ENCODE assay signal across 29 cellular contexts in the genomic region with DNA sequence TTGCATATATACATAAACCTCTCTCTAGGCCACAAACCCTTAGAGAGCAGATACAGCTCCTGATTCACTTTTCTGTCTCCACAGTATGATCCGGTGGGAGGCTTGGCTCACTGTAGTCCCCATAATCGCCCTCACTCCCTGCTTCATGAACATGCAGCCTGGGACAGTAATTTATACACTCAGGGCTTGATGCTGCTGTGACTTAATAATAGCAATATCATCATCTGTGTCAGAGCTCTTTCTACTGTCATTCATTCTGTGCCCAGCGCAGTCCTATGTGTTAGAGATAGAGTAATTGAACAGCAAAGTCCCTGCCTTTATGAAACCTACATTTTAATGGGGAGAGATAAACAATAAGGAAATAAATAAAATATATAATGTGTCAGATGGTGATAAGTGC. TPM values are rescaled to one million over a fixed set of nuclear protein-coding genes. Genes with fewer than 3 reads are reported as not detected.
"Had no signal": no experiment of that assay in that cellular context is flagged by ENCODE, and none has a peak within 500 bp of the region (broad histone marks: within the 10 kb centered on the region; RNA-seq: fewer than 3 reads in every experiment).

No MANE protein-coding gene starts in this region.

- H3K79me2 ChIP-seq: parathyroid adenoma had no signal

- H3K9me3 ChIP-seq: left lung, lower lobe of right lung, neutrophil, right atrium auricular region, right lobe of liver, stomach, testis, thyroid gland, transverse colon, upper lobe of left lung, vagina had no signal

- H3K4me2 ChIP-seq: neural progenitor cell, smooth muscle cell had no signal

- H3K27me3 ChIP-seq: right atrium auricular region, right lobe of liver, testis, thyroid gland, upper lobe of left lung, vagina had no signal

- H2AFZ ChIP-seq: neural progenitor cell, parathyroid adenoma had no signal

- DNase-seq: hypothalamus; immature natural killer cell; kidney; left colon; left lung; lower lobe of right lung; mammary epithelial cell; mesenchymal stem cell; naive thymus-derived CD8-positive, alpha-beta T cell; occipital lobe; right lobe of liver; stimulated activated CD4-positive, alpha-beta T cell treated with anti-CD3 and anti-CD28 coated beads, Interleukin-1b, Interleukin-23, amount 100 ng/mL, for 48 hours; stimulated activated CD4-positive, alpha-beta T cell treated with anti-CD3 and anti-CD28 coated beads, Interleukin-4, amount 100 ng/mL, for 1 hour; stimulated activated naive B cell treated with anti-CD40 and anti-IgM and Interleukin-4, amounts not matched to agents 10 μg/mL and 1 μg/mL and 100 μg/mL, for 72 hours; stimulated activated naive CD8-positive, alpha-beta T cell treated with anti-CD3 and anti-CD28 coated beads, Interleukin-15, Interleukin-2, amounts not matched to agents 100 U/mL and 50 U/mL, for 24 hours; stomach; testis; thyroid gland; transverse colon; upper lobe of left lung had no signal

- H3K4me3 ChIP-seq: left lung, lower lobe of right lung, neural progenitor cell, right atrium auricular region, right lobe of liver, smooth muscle cell, stomach, testis, thyroid gland, transverse colon, upper lobe of left lung, vagina had no signal

- H3K27ac ChIP-seq: left lung, lower lobe of right lung, neural progenitor cell, neutrophil, parathyroid adenoma, right atrium auricular region, right lobe of liver, stomach, testis, thyroid gland, transverse colon, upper lobe of left lung, vagina had no signal

- H3K36me3 ChIP-seq: left lung, lower lobe of right lung, neural progenitor cell, neutrophil, right atrium auricular region, right lobe of liver, stomach, thyroid gland, transverse colon, upper lobe of left lung, vagina had no signal

- H3K4me1 ChIP-seq: left lung, lower lobe of right lung, neural progenitor cell, parathyroid adenoma, right atrium auricular region, right lobe of liver, stomach, testis, thyroid gland, transverse colon, upper lobe of left lung, vagina had no signal

- H3K9ac ChIP-seq: neural progenitor cell, parathyroid adenoma had no signal

RNA-seq across cellular contexts. Expression of gene HEMGN, which starts 2.7 kb away (rescaled TPM):
- total RNA-seq: left colon, mammary epithelial cell, osteocyte, pulmonary artery endothelial cell, renal cortical epithelial cell, smooth muscle cell, transverse colon, vagina had no signal
